ENCODE assay signal across 18 cellular contexts in the genomic region with DNA sequence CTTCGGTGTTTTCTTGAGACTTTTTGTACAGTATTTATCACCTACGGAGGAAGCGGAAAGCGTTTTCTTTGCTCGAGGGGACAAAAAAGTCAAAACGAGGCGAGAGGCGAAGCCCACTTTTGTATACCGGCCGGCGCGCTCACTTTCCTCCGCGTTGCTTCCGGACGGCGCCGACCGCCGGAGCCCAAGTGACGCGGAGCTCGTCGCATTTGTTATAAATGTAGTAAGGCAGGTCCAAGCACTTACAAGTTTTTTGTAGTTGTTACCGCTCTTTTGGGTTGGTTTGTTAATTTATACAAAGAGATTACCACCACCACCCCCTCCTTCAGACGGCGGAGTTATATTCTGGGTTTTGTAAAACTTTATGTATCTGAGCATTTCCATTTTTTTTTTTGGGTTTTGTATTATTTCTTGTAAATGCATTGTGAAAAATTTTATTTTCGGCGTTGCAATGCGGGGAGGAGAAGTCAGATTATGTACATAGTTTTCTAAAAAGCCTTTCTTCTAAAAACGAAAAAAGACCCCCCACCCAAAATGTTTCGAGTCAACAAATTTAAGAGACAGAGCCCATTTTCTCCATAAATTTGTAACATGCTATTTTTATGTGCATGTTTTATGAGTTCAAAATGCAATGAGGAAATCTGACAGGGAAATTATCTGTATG. TPM values are rescaled to one million over a fixed set of nuclear protein-coding genes. Genes with fewer than 3 reads are reported as not detected.
DNase-seq lines count a peak whose midpoint lies in the region; ATAC-seq and TF ChIP-seq lines count a peak whose summit lies in the region.
"Had no signal": no experiment of that assay in that cellular context is flagged by ENCODE, and none has a peak within 500 bp of the region (broad histone marks: within the 10 kb centered on the region; RNA-seq: fewer than 3 reads in every experiment).

No MANE protein-coding gene starts in this region.

- no peaks in the 10 kb centered on the region for H3K9me3 Mint-ChIP-seq in Caco-2 (ENCODE audit: unreplicated experiment)
- H3K9me3 Mint-ChIP-seq in activated CD4-positive, alpha-beta memory T cell treated with anti-CD3 and anti-CD28 coated beads, Interleukin-2, amount 10 ng/mL, durations not matched to agents 7 days and 5 days = no peaks in the 10 kb centered on the region
- H3K9me3 Mint-ChIP-seq in Calu3 (ENCODE audit: low read depth, unreplicated experiment) = peaks cover 2% of the 10 kb centered on the region

- H3K27ac Mint-ChIP-seq in Caco-2 (ENCODE audit: unreplicated experiment) = no peak overlapping the region
- H3K27ac Mint-ChIP-seq in activated CD4-positive, alpha-beta memory T cell treated with anti-CD3 and anti-CD28 coated beads, Interleukin-2, amount 10 ng/mL, durations not matched to agents 7 days and 5 days = peak overlapping the region; percentile 44
- no peak overlapping the region for H3K27ac Mint-ChIP-seq in Calu3 (ENCODE audit: unreplicated experiment)
- H3K27ac Mint-ChIP-seq: CD14-positive monocyte; HFFc6; stimulated activated memory B cell treated with anti-CD40 and anti-IgM and Interleukin-4, amounts not matched to agents 10 μg/mL and 1 μg/mL and 100 μg/mL, for 72 hours had no signal

- H3K27me3 ChIP-seq in A673 (replicated peaks; ENCODE audit: insufficient read depth, low read depth, low read length, poor library complexity) = peaks cover 59% of the 10 kb centered on the region
- H3K27me3 ChIP-seq in Caco-2 (replicated peaks; ENCODE audit: control insufficient read depth, insufficient read depth, low read length) = no peaks in the 10 kb centered on the region; the same call in 1 of the 2 replicates
- H3K27me3 ChIP-seq in layer of hippocampus (ENCODE audit: control insufficient read depth, insufficient read depth, low read length) = peaks cover 42% of the 10 kb centered on the region

- peaks cover 4% of the 10 kb centered on the region for H3K4me1 ChIP-seq in A673 (ENCODE audit: insufficient read depth, low read length, poor library complexity, severe bottlenecking)
- 0 out of 2 replicates have a peak, but pooled peaks cover 3% of the 10 kb centered on the region for H3K4me1 ChIP-seq in Caco-2
- H3K4me1 ChIP-seq: foreskin keratinocyte had no signal

- no peaks in the 10 kb centered on the region for H3K4me1 Mint-ChIP-seq in Caco-2 (ENCODE audit: low read depth, unreplicated experiment)
- H3K4me1 Mint-ChIP-seq in activated CD4-positive, alpha-beta memory T cell treated with anti-CD3 and anti-CD28 coated beads, Interleukin-2, amount 10 ng/mL, durations not matched to agents 7 days and 5 days = peaks cover 3% of the 10 kb centered on the region
- H3K4me1 Mint-ChIP-seq in Calu3 (ENCODE audit: low read depth, unreplicated experiment) = no peaks in the 10 kb centered on the region
- H3K4me1 Mint-ChIP-seq: CD14-positive monocyte had no signal

- DNase-seq in A673 (ENCODE audit: low spot score) (no peak), Caco-2 (no peak), SIG-M5 (lab: John Stamatoyannopoulos, UW) (no peak), dedifferentiated amniotic fluid mesenchymal stem cell (ENCODE audit: extremely low spot score) (no peak), Calu3 (no peak)
- DNase-seq in activated CD4-positive, alpha-beta memory T cell treated with anti-CD3 and anti-CD28 coated beads, Interleukin-2, amount 10 ng/mL, durations not matched to agents 7 days and 5 days = no peak
- DNase-seq: foreskin keratinocyte, HFFc6, NCI-H446 treated with DMSO at 0.1 percent for 48 hours, occipital lobe had no signal

- H3K4me3 Mint-ChIP-seq in Caco-2 (ENCODE audit: unreplicated experiment) (peak overlapping the region; percentile 14), Calu3 (ENCODE audit: low read depth, unreplicated experiment) (no peak overlapping the region)
- H3K4me3 Mint-ChIP-seq in activated CD4-positive, alpha-beta memory T cell treated with anti-CD3 and anti-CD28 coated beads, Interleukin-2, amount 10 ng/mL, durations not matched to agents 7 days and 5 days = peak overlapping the region; percentile 47
- H3K4me3 Mint-ChIP-seq: HFFc6; stimulated activated memory B cell treated with anti-CD40 and anti-IgM and Interleukin-4, amounts not matched to agents 10 μg/mL and 1 μg/mL and 100 μg/mL, for 72 hours had no signal

- H3K27me3 Mint-ChIP-seq in Caco-2 (ENCODE audit: insufficient read depth, unreplicated experiment) (peaks cover 15% of the 10 kb centered on the region), Calu3 (ENCODE audit: unreplicated experiment) (no peaks in the 10 kb centered on the region)
- H3K27me3 Mint-ChIP-seq in activated CD4-positive, alpha-beta memory T cell treated with anti-CD3 and anti-CD28 coated beads, Interleukin-2, amount 10 ng/mL, durations not matched to agents 7 days and 5 days = peaks cover 59% of the 10 kb centered on the region

- CTCF ChIA-PET in A673 (lab: Charles Lee) (no interaction called here), Caco-2 (lab: Charles Lee) (no interaction called here), Calu3 (lab: Charles Lee) (no interaction called here)
- CTCF ChIA-PET in activated CD4-positive, alpha-beta memory T cell treated with anti-CD3 and anti-CD28 coated beads, Interleukin-2, amount 10 ng/mL, durations not matched to agents 7 days and 5 days (lab: Charles Lee) = no interaction called here

- no peak for TF ChIP-seq CTCF in A673 (conservative IDR thresholded peaks at IDR 0.05; ENCODE audit: low read depth, low read length)
- TF ChIP-seq CTCF in Caco-2 (IDR thresholded peaks at IDR 0.05; ENCODE audit: insufficient read depth in 1 of 2, low read depth in 1 of 2, low read length in 1 of 2, severe bottlenecking in 1 of 2, unreplicated experiment in 1 of 2) = no peak
- no peak for TF ChIP-seq CTCF in Calu3 (IDR thresholded peaks at IDR 0.05; ENCODE audit: unreplicated experiment)

- H3K4me3 ChIP-seq in A673 (ENCODE audit: low read depth, low read length, poor library complexity, severe bottlenecking) = peak overlapping the region; percentile 63
- H3K4me3 ChIP-seq in Caco-2 (ENCODE audit: low read depth, low read length) = no peak overlapping the region

- H3K27ac ChIP-seq in A673 (ENCODE audit: low read depth, low read length, poor library complexity, severe bottlenecking) (peak overlapping the region; percentile 93), layer of hippocampus (ENCODE audit: low read depth, low read length) (peak overlapping the region; percentile 4)
- H3K27ac ChIP-seq: coronary artery, foreskin keratinocyte, VCaP had no signal

- ATAC-seq in GM21367 (IDR thresholded peaks at IDR 0.05; ENCODE audit: unreplicated experiment) = no peak
- ATAC-seq: foreskin keratinocyte; stimulated activated memory B cell treated with anti-CD40 and anti-IgM and Interleukin-4, amounts not matched to agents 10 μg/mL and 1 μg/mL and 100 μg/mL, for 72 hours had no signal

- POLR2A ChIA-PET in A673 (lab: Charles Lee; ENCODE audit: low non-redundant PET) (interaction anchor here (0.7 kb wide), 1 partner anchor 375 kb away, joined by 3 read pairs; no protein-coding TSS in a partner anchor), Caco-2 (lab: Charles Lee) (no interaction called here)
- POLR2A ChIA-PET in activated CD4-positive, alpha-beta memory T cell treated with anti-CD3 and anti-CD28 coated beads, Interleukin-2, amount 10 ng/mL, durations not matched to agents 7 days and 5 days (lab: Charles Lee) = no interaction called here

- H3K36me3 Mint-ChIP-seq in Caco-2 (ENCODE audit: insufficient read depth, unreplicated experiment) = no peaks in the 10 kb centered on the region
- H3K36me3 Mint-ChIP-seq in activated CD4-positive, alpha-beta memory T cell treated with anti-CD3 and anti-CD28 coated beads, Interleukin-2, amount 10 ng/mL, durations not matched to agents 7 days and 5 days (ENCODE audit: low read depth) = peaks cover 21% of the 10 kb centered on the region
- H3K36me3 Mint-ChIP-seq in Calu3 (ENCODE audit: insufficient read depth, unreplicated experiment) = no peaks in the 10 kb centered on the region
- H3K36me3 Mint-ChIP-seq: stimulated activated memory B cell treated with anti-CD40 and anti-IgM and Interleukin-4, amounts not matched to agents 10 μg/mL and 1 μg/mL and 100 μg/mL, for 72 hours had no signal

- no peaks in the 10 kb centered on the region for H3K9me3 ChIP-seq in A673 (ENCODE audit: low read depth, low read length, poor library complexity, severe bottlenecking)
- no peaks in the 10 kb centered on the region for H3K9me3 ChIP-seq in Caco-2

- BruUV-seq in A673 (replicated peaks; lab: Mats Ljungman, UMichigan) = TSS peak; percentile 70
- TSS peak; percentile 49 for BruUV-seq in Caco-2 (replicated peaks; lab: Mats Ljungman, UMichigan)
- no TSS peak for BruUV-seq in Calu3 (replicated peaks; lab: Mats Ljungman, UMichigan)

- peaks cover 27% of the 10 kb centered on the region for H3K36me3 ChIP-seq in A673 (ENCODE audit: insufficient read depth, low read length, poor library complexity, severe bottlenecking)
- no peaks in the 10 kb centered on the region for H3K36me3 ChIP-seq in Caco-2 (ENCODE audit: control insufficient read depth, insufficient read depth, low read length)

- intact Hi-C loops in A673 (cut with micrococcal nuclease; ENCODE audit: unreplicated experiment) (no loop called here), Caco-2 (cut with micrococcal nuclease; ENCODE audit: unreplicated experiment) (no loop called here), Calu3 (cut with micrococcal nuclease; ENCODE audit: unreplicated experiment) (no loop called here)

RNA-seq across cellular contexts. Expression of gene SOX1, which starts 2.2 kb away (rescaled TPM):
- 47.7 and 56.6 TPM in 2 replicates for total RNA-seq in A673 (2021)
- 1.7 TPM in 2 replicates for total RNA-seq in Caco-2 (2022)
- total RNA-seq in activated CD4-positive, alpha-beta memory T cell treated with anti-CD3 and anti-CD28 coated beads, Interleukin-2, amount 10 ng/mL, durations not matched to agents 7 days and 5 days = not detected
- total RNA-seq in Calu3 (2022) = not detected in 2 replicates
- total RNA-seq: foreskin keratinocyte, HFFc6, kidney epithelial cell, LHCN-M2 had no signal

Comparison
In these comparisons a context has a peak if more than half of its experiments do, and no peak if none do; other contexts are left out.
1. RNA of gene SOX1, which starts 2.2 kb away (total RNA-seq): 47.7 to 56.6 TPM in A673; 1.7 TPM in Caco-2, not detected in activated CD4-positive, alpha-beta memory T cell treated with anti-CD3 and anti-CD28 coated beads, Interleukin-2, amount 10 ng/mL, durations not matched to agents 7 days and 5 days and not detected in Calu3; every median in the first group is over 10 times any median in the second.